1 cellular context compared by ENCODE assay signal in genomic region chr3:20185733-20186599, GRCh38.
A peak's percentile ranks its signal among the peaks of the same experiment; 100 is the strongest.
TF ChIP-seq lines count a peak whose summit lies in the region.

Gene SGO1, minus strand, starts transcription at chr3:20186206. Its CDS starts 2,179 bp downstream, at chr3:20184027.

TF ChIP-seq in GM12878, 131 proteins besides CTCF, POLR2A, EP300 and RAD21 (continued from another document):
- TF ChIP-seq JUNB (IDR thresholded peaks at IDR 0.05): no peak
- peak; percentile 99 for TF ChIP-seq RELA (IDR thresholded peaks at IDR 0.05; ENCODE audit: borderline replicate concordance, partially characterized antibody)
- TF ChIP-seq MAX (IDR thresholded peaks at IDR 0.05; ENCODE audit: low read depth, low read length): peak; percentile 100
- TF ChIP-seq MYC (IDR thresholded peaks at IDR 0.05; ENCODE audit: insufficient read depth, insufficient read length, insufficient replicate concordance, low read length, severe bottlenecking): peak; percentile 47
- no peak; a peak in 1 of 4 replicates for TF ChIP-seq IKZF2 (IDR thresholded peaks at IDR 0.05)
- TF ChIP-seq NFIC (IDR thresholded peaks at IDR 0.05; ENCODE audit: low read depth, low read length): no peak
- TF ChIP-seq CBX5 (IDR thresholded peaks at IDR 0.05; ENCODE audit: low read depth): peak; percentile 63; the same call in 1 of the 2 replicates
- no peak for TF ChIP-seq BMI1 (IDR thresholded peaks at IDR 0.05; ENCODE audit: borderline replicate concordance)
